In genomic region chr5:31921852-31922305, GRCh38 we compare ENCODE assay signal across 13 cellular contexts.
DNase-seq lines count a peak whose midpoint lies in the region; ATAC-seq and TF ChIP-seq lines count a peak whose summit lies in the region.
"Had no signal": no experiment of that assay in that cellular context is flagged by ENCODE, and none has a peak within 500 bp of the region (broad histone marks: within the 10 kb centered on the region; RNA-seq: fewer than 3 reads in every experiment).

No MANE protein-coding gene starts in this region.

- peaks cover 4% of the 10 kb centered on the region for H3K4me1 ChIP-seq in upper lobe of right lung
- H3K4me1 ChIP-seq: gastrocnemius medialis had no signal

- intact Hi-C loops in upper lobe of right lung (cut with DNase I), result no loop called here

- no peaks in the 10 kb centered on the region for H3K4me1 Mint-ChIP-seq in activated T-cell treated with anti-CD3 and anti-CD28 coated beads, Interleukin-2, amount 50 U/mL, for 4 hours (ENCODE audit: low read depth)
- H3K4me1 Mint-ChIP-seq: activated naive CD4-positive, alpha-beta T cell treated with anti-CD3 and anti-CD28 coated beads, Interleukin-2, amount 10 ng/mL, durations not matched to agents 7 days and 5 days had no signal

- no peak overlapping the region for H3K4me3 Mint-ChIP-seq in activated T-cell treated with anti-CD3 and anti-CD28 coated beads, Interleukin-2, amount 50 U/mL, for 4 hours
- H3K4me3 Mint-ChIP-seq: activated naive CD4-positive, alpha-beta T cell treated with anti-CD3 and anti-CD28 coated beads, Interleukin-2, amount 10 ng/mL, durations not matched to agents 7 days and 5 days had no signal

- peak; percentile 62 for ATAC-seq in upper lobe of right lung
- ATAC-seq in activated T-cell treated with anti-CD3 and anti-CD28 coated beads, Interleukin-2, amount 50 U/mL, for 4 hours, result no peak
- no peak for ATAC-seq in HG03097 (IDR thresholded peaks at IDR 0.05; ENCODE audit: low FRiP score, unreplicated experiment)

- no peaks in the 10 kb centered on the region for H3K36me3 ChIP-seq in upper lobe of right lung
- H3K36me3 ChIP-seq: gastrocnemius medialis, thoracic aorta had no signal

- no peaks in the 10 kb centered on the region for H3K27me3 Mint-ChIP-seq in activated T-cell treated with anti-CD3 and anti-CD28 coated beads, Interleukin-2, amount 50 U/mL, for 4 hours (ENCODE audit: low read depth)
- H3K27me3 Mint-ChIP-seq: activated naive CD4-positive, alpha-beta T cell treated with anti-CD3 and anti-CD28 coated beads, Interleukin-2, amount 10 ng/mL, durations not matched to agents 7 days and 5 days had no signal

- H3K9me3 Mint-ChIP-seq in activated T-cell treated with anti-CD3 and anti-CD28 coated beads, Interleukin-2, amount 50 U/mL, for 4 hours, result no peaks in the 10 kb centered on the region
- H3K9me3 Mint-ChIP-seq: activated naive CD4-positive, alpha-beta T cell treated with anti-CD3 and anti-CD28 coated beads, Interleukin-2, amount 10 ng/mL, durations not matched to agents 7 days and 5 days had no signal

- peak; percentile 94 for DNase-seq in HS-5 (ENCODE audit: low read depth)
- DNase-seq in T1000 (lab: John Stamatoyannopoulos, UW), result peak; percentile 32
- DNase-seq in fibroblast of villous mesenchyme (ENCODE audit: low read depth), result peak; percentile 84
- DNase-seq in upper lobe of right lung, result no peak
- DNase-seq in G401 (ENCODE audit: low spot score), result no peak
- DNase-seq in activated T-cell treated with anti-CD3 and anti-CD28 coated beads, Interleukin-2, amount 50 U/mL, for 4 hours, result no peak
- DNase-seq: activated naive CD4-positive, alpha-beta T cell treated with anti-CD3 and anti-CD28 coated beads, Interleukin-2, amount 10 ng/mL, durations not matched to agents 7 days and 5 days; gastrocnemius medialis; NCI-H1105 treated with DMSO at 0.1 percent for 48 hours; NCI-H510A had no signal

- H3K36me3 Mint-ChIP-seq in activated T-cell treated with anti-CD3 and anti-CD28 coated beads, Interleukin-2, amount 50 U/mL, for 4 hours (ENCODE audit: insufficient read depth), result no peaks in the 10 kb centered on the region
- H3K36me3 Mint-ChIP-seq: activated naive CD4-positive, alpha-beta T cell treated with anti-CD3 and anti-CD28 coated beads, Interleukin-2, amount 10 ng/mL, durations not matched to agents 7 days and 5 days had no signal

- no peak for TF ChIP-seq CTCF in fibroblast of villous mesenchyme (IDR thresholded peaks at IDR 0.05; ENCODE audit: insufficient read depth, low read depth, low read length)
- TF ChIP-seq CTCF in upper lobe of right lung (IDR thresholded peaks at IDR 0.05), result no peak

- H3K27me3 ChIP-seq in upper lobe of right lung, result no peaks in the 10 kb centered on the region
- H3K27me3 ChIP-seq: gastrocnemius medialis had no signal

- in situ Hi-C loops in G401 (cut with HindIII; ENCODE audit: low sequenced_read_pairs), result no loop called here

- no peak overlapping the region for H3K27ac ChIP-seq in upper lobe of right lung
- H3K27ac ChIP-seq: coronary artery, thoracic aorta had no signal

- H3K4me3 ChIP-seq in fibroblast of villous mesenchyme (ENCODE audit: low read depth, low read length) (no peak overlapping the region), upper lobe of right lung (no peak overlapping the region)
- H3K4me3 ChIP-seq: coronary artery, gastrocnemius medialis, thoracic aorta had no signal

- H3K9me3 ChIP-seq in upper lobe of right lung, result no peaks in the 10 kb centered on the region
- H3K9me3 ChIP-seq: gastrocnemius medialis, thoracic aorta had no signal

Comparison
In these comparisons a context has a peak if more than half of its experiments do, and no peak if none do; other contexts are left out.
1. DNase-seq: peak in HS-5 (single experiment), T1000 (single experiment) and fibroblast of villous mesenchyme (single experiment); none in upper lobe of right lung (single experiment), G401 (single experiment) and activated T-cell treated with anti-CD3 and anti-CD28 coated beads, Interleukin-2, amount 50 U/mL, for 4 hours (single experiment).